8 cellular contexts compared by ENCODE assay signal in the genomic region with DNA sequence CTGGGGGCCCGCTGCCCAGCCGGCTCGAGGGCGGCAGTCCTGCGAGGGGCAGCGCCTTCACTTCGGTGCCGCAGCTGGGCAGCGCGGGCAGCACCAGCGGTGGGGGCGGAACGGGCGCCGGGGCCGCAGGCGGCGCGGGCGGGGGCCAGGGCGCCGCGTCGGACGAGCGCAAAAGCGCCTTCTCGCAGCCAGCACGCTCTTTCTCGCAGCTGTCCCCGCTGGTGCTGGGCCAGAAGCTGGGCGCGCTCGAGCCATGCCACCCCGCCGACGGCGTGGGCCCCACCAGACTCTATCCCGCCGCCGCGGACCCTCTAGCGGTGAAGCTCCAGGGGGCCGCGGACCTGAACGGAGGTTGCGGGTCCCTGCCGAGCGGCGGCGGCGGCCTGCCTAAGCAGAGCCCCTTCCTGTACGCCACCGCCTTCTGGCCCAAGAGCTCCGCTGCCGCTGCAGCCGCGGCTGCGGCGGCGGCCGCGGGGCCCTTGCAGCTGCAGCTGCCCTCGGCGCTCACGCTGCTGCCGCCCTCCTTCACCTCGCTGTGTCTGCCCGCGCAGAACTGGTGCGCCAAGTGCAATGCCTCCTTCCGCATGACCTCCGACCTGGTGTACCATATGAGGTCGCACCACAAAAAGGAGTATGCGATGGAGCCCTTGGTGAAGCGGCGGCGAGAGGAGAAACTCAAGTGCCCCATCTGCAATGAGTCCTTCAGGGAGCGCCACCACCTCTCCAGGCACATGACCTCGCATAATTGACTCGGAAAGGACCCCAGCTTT. TPM values are rescaled to one million over a fixed set of nuclear protein-coding genes. Genes with fewer than 3 reads are reported as not detected.
DNase-seq lines count a peak whose midpoint lies in the region; ATAC-seq and TF ChIP-seq lines count a peak whose summit lies in the region.

No MANE protein-coding gene starts in this region.

- no peak overlapping the region for H4K91ac ChIP-seq in H9 (ENCODE audit: insufficient read length, low read depth, low read length)

- H3K27me3 Mint-ChIP-seq in H9 (ENCODE audit: low read depth) (peaks cover 96% of the 10 kb centered on the region), osteocyte (ENCODE audit: unreplicated experiment) (peaks cover 70% of the 10 kb centered on the region)

- H3K4me1 ChIP-seq in H9 (ENCODE audit: insufficient read depth, low read length) (peaks cover 2% of the 10 kb centered on the region; the same call in 1 of the 2 replicates), fibroblast of lung (ENCODE audit: control insufficient read depth, extremely low read depth, insufficient read depth, low read length) (peaks cover 4% of the 10 kb centered on the region), PC-3 (ENCODE audit: insufficient read depth, low read length) (no peaks in the 10 kb centered on the region)

- peak overlapping the region; percentile 51 to 83 for H3K4me3 Mint-ChIP-seq in H9
- peak overlapping the region; percentile 55 for H3K4me3 Mint-ChIP-seq in osteocyte (ENCODE audit: unreplicated experiment)

- H3K4me3 ChIP-seq in GM12875 (ENCODE audit: low read depth, low read length) (peak overlapping the region; percentile 63), fibroblast of lung (replicated peaks in 1 of 4; ENCODE audit: control extremely low read depth in 1 of 4, insufficient read depth in 1 of 4, low read depth in 3 of 4, low read length in 4 of 4) (peak overlapping the region; percentile 31 to 62 (median 46)), PC-3 (ENCODE audit: low read length) (no peak overlapping the region)

- H3K36me3 ChIP-seq in fibroblast of lung (ENCODE audit: control insufficient read depth, insufficient read depth, low read length) = peaks cover 3% of the 10 kb centered on the region
- no peaks in the 10 kb centered on the region for H3K36me3 ChIP-seq in PC-3 (ENCODE audit: low read depth, low read length)

- no peaks in the 10 kb centered on the region for H3F3A ChIP-seq in PC-3 (ENCODE audit: low read length, unreplicated experiment)

- POLR2A ChIA-PET in PC-3 (lab: Charles Lee; ENCODE audit: unreplicated experiment) = no interaction called here

- H3K27ac ChIP-seq in H9 (ENCODE audit: insufficient read length, low read depth, low read length) (no peak overlapping the region), fibroblast of lung (ENCODE audit: insufficient read depth, low read length) (peak overlapping the region; percentile 76), PC-3 (ENCODE audit: low read length) (no peak overlapping the region)

- H3K18ac ChIP-seq in H9 (ENCODE audit: insufficient read length, low read depth, low read length) = no peak overlapping the region

- H3K27me3 ChIP-seq in H9 (ENCODE audit: insufficient read depth, low read length) (peaks cover 86% of the 10 kb centered on the region), fibroblast of lung (ENCODE audit: control insufficient read depth, insufficient read depth, low read length) (no peaks in the 10 kb centered on the region), PC-3 (ENCODE audit: low read length) (no peaks in the 10 kb centered on the region)

- H2AK5ac ChIP-seq in H9 (ENCODE audit: insufficient read length, low read length) = no peak overlapping the region

- peak; percentile 66 for DNase-seq in H9
- peak; percentile 51 for DNase-seq in NCI-H1092 treated with DMSO at 0.1 percent for 48 hours (lab: John Stamatoyannopoulos, UW)
- peak; percentile 67 for DNase-seq in activated T-cell treated with anti-CD3 and anti-CD28 coated beads, Interleukin-2, amount 50 U/mL, for 1 hour
- peak in 1 of 2 donors; percentile 54 for DNase-seq in fibroblast of lung (ENCODE audit: low read depth in 2 of 2)
- peak; percentile 79 for DNase-seq in osteocyte (ENCODE audit: extremely low spot score, unreplicated experiment)
- no peak for DNase-seq in cerebellum (ENCODE audit: low spot score)
- no peak for DNase-seq in PC-3

- CTCF ChIA-PET in PC-3 (lab: Charles Lee) = interaction anchor here (0.5 kb wide), 1 partner anchor 112 kb away, joined by 4 read pairs; no protein-coding TSS in a partner anchor

- H2BK120ac ChIP-seq in H9 (ENCODE audit: low read depth, low read length, poor library complexity, severe bottlenecking) = no peak overlapping the region

- H3T11ph ChIP-seq in H9 (ENCODE audit: low read length) = no peak overlapping the region

- no peak overlapping the region for H4K5ac ChIP-seq in H9 (ENCODE audit: insufficient read length, low read depth, low read length)

- H2AFZ ChIP-seq in H9 (ENCODE audit: low read length) = no peak overlapping the region
- H2AFZ ChIP-seq in fibroblast of lung (ENCODE audit: low read length) = peak overlapping the region; percentile 46
- no peak overlapping the region for H2AFZ ChIP-seq in PC-3 (ENCODE audit: low read length)

- H3K36me3 Mint-ChIP-seq in H9 (ENCODE audit: insufficient read depth in 1 of 3, low read depth in 3 of 3) (peaks cover 0 to 2% (median 0%) of the 10 kb centered on the region in 3 experiments; a peak in 1 of 7 replicates), osteocyte (ENCODE audit: unreplicated experiment) (no peaks in the 10 kb centered on the region)

- peaks cover 9% of the 10 kb centered on the region for H3K23me2 ChIP-seq in H9 (ENCODE audit: insufficient read length, low read depth, low read length, poor library complexity, severe bottlenecking)

- no peak overlapping the region for H3K56ac ChIP-seq in H9 (ENCODE audit: insufficient read length, low read depth, low read length)

- no peak overlapping the region for H2BK15ac ChIP-seq in H9 (ENCODE audit: low read depth, low read length)

- no peak for ATAC-seq in PC-3

- H3K4ac ChIP-seq in H9 (ENCODE audit: low read depth, low read length) = no peak overlapping the region

- H2BK12ac ChIP-seq in H9 (ENCODE audit: insufficient read length, low read depth, low read length) = no peak overlapping the region

- no peak overlapping the region for H3K14ac ChIP-seq in H9 (ENCODE audit: insufficient read depth, low read length)

- no peak overlapping the region for H2BK20ac ChIP-seq in H9 (ENCODE audit: low read depth, low read length, poor library complexity, severe bottlenecking)

- WGBS in H9 (ENCODE audit: extremely low coverage, insufficient read length, low lambda C conversion rate) = no CpG with 5 or more reads among the region's 81 CpGs

- H3K27ac Mint-ChIP-seq in H9 (peak overlapping the region in 1 of 3 experiments; percentile 76; a peak in 1 of 7 replicates), osteocyte (ENCODE audit: unreplicated experiment) (no peak overlapping the region)

- no peak overlapping the region for H4K8ac ChIP-seq in H9 (replicated peaks; ENCODE audit: insufficient read length, low read depth, low read length)

- TF ChIP-seq CTCF in GM12875 (IDR thresholded peaks at IDR 0.05; ENCODE audit: borderline replicate concordance, insufficient read depth, low read depth, low read length) (no peak), H9 (conservative IDR thresholded peaks at IDR 0.05) (0 out of 3 replicates have a peak, but pooled peaks have one; percentile 15), fibroblast of lung (conservative IDR thresholded peaks at IDR 0.05 in 1 of 2, IDR thresholded peaks at IDR 0.05 in 1 of 2; ENCODE audit: low read depth in 1 of 2, low read length in 2 of 2) (no peak), osteocyte (IDR thresholded peaks at IDR 0.05) (no peak), PC-3 (conservative IDR thresholded peaks at IDR 0.05; ENCODE audit: low read depth, low read length) (no peak)

- no peak overlapping the region for H2BK5ac ChIP-seq in H9 (ENCODE audit: insufficient read length, low read length)

- H3K4me2 ChIP-seq in H9 (ENCODE audit: insufficient read depth, insufficient read length, low read length) (peak overlapping the region; percentile 52), fibroblast of lung (ENCODE audit: extremely low read depth, insufficient read depth, low read length) (peak overlapping the region; percentile 71), PC-3 (ENCODE audit: low read length) (no peak overlapping the region)

- intact Hi-C loops in PC-3 (cut with micrococcal nuclease) = no loop called here

- H3K79me1 ChIP-seq in H9 (ENCODE audit: insufficient read depth, low read depth, low read length, poor library complexity, severe bottlenecking) = no peaks in the 10 kb centered on the region

- H3K4me1 Mint-ChIP-seq in H9 = peaks cover 11 to 32% of the 10 kb centered on the region in 2 experiments
- peaks cover 16% of the 10 kb centered on the region for H3K4me1 Mint-ChIP-seq in osteocyte (ENCODE audit: unreplicated experiment)

- H3K9ac ChIP-seq in H9 (ENCODE audit: extremely low read depth, insufficient read length, low read length) (no peak overlapping the region), fibroblast of lung (ENCODE audit: insufficient read depth, low read length) (peak overlapping the region; percentile 70), PC-3 (ENCODE audit: low read length) (no peak overlapping the region)

- peaks cover 3% of the 10 kb centered on the region for H4K20me1 ChIP-seq in H9 (ENCODE audit: control insufficient read depth, insufficient read depth, insufficient read length)
- no peaks in the 10 kb centered on the region for H4K20me1 ChIP-seq in fibroblast of lung (ENCODE audit: control insufficient read depth, extremely low read depth, insufficient read depth, low read length)
- H4K20me1 ChIP-seq in PC-3 (ENCODE audit: low read length) = no peaks in the 10 kb centered on the region

- H3K9me3 Mint-ChIP-seq in H9 = peaks cover 3 to 17% of the 10 kb centered on the region in 2 experiments
- H3K9me3 Mint-ChIP-seq in osteocyte (ENCODE audit: unreplicated experiment) = no peaks in the 10 kb centered on the region

- BruUV-seq in PC-3 (replicated peaks; lab: Mats Ljungman, UMichigan) = no TSS peak

- H3K9me2 ChIP-seq in PC-3 (replicated peaks; ENCODE audit: low read length) = no peaks in the 10 kb centered on the region

- H3K79me2 ChIP-seq in H9 (ENCODE audit: insufficient read depth, low read length) (no peaks in the 10 kb centered on the region), fibroblast of lung (ENCODE audit: control insufficient read depth, insufficient read depth, low read length) (peaks cover 17% of the 10 kb centered on the region), PC-3 (ENCODE audit: low read length) (no peaks in the 10 kb centered on the region)

- H3K23ac ChIP-seq in H9 (ENCODE audit: insufficient read length, low read depth, low read length) = no peak overlapping the region

- H3K9me3 ChIP-seq in H9 (ENCODE audit: control insufficient read depth, low read depth, low read length) (no peaks in the 10 kb centered on the region), fibroblast of lung (ENCODE audit: control insufficient read depth, insufficient read depth, low read depth, low read length) (no peaks in the 10 kb centered on the region), PC-3 (ENCODE audit: low read length) (no peaks in the 10 kb centered on the region)

RNA-seq across cellular contexts. Expression of gene PRDM8, which starts 5.7 kb away (rescaled TPM):
- total RNA-seq in H9 (2021) (not detected in 2 replicates), fibroblast of lung (2.6 and 8.8 TPM in 2 replicates), osteocyte (0.10 and 0.13 TPM in 2 replicates), cerebellum (47.9 TPM), PC-3 (2014; rRNA removed) (8.9 and 9.4 TPM in 2 replicates)
- polyA plus RNA-seq in fibroblast of lung = 3.3 and 8.5 TPM in 2 replicates
- 7.0 and 11.8 TPM in 2 replicates for polyA plus RNA-seq in fibroblast of lung (2012)
- 4.7 and 5.3 TPM in 2 replicates for polyA minus RNA-seq in fibroblast of lung (ENCODE audit: low replicate concordance)

Comparison
In these comparisons a context has a peak if more than half of its experiments do, and no peak if none do; other contexts are left out.
1. DNase-seq: peak in H9 (single experiment), NCI-H1092 treated with DMSO at 0.1 percent for 48 hours (single experiment), activated T-cell treated with anti-CD3 and anti-CD28 coated beads, Interleukin-2, amount 50 U/mL, for 1 hour (single experiment) and osteocyte (single experiment); none in cerebellum (single experiment) and PC-3 (single experiment).